ENCODE assay signal across 22 cellular contexts in the genomic region with DNA sequence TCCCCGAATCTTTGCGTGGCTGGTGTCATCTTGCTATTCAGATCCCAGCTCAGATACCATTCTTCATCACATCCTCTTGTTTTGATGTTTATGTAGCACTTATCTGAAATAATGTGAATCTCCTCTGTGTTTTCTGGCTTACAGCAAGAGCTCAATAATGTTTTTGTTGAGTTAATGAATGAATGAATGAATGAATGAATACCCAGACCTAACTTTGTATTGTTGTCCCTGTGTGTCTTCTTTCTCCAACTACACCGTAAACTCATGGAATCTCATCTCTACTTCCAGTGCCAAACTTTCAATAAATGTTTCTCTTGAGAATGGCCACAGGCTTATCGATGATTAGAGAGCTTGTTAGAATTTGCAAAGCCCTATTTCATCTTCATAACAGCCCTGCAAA.
"Had no signal": no experiment of that assay in that cellular context is flagged by ENCODE, and none has a peak within 500 bp of the region (broad histone marks: within the 10 kb centered on the region; RNA-seq: fewer than 3 reads in every experiment).

No MANE protein-coding gene starts in this region.

- FAIRE-seq: endothelial cell of umbilical vein, frontal cortex, islet of Langerhans, keratinocyte had no signal

- DNase-seq: dermis blood vessel endothelial cell; dorsolateral prefrontal cortex; effector CD4-positive, alpha-beta T cell; effector memory CD4-positive, alpha-beta T cell; foreskin keratinocyte; glutamatergic neuron; heart right ventricle; hippocampal formation; left cardiac atrium; left lung; left ventricle myocardium superior; lower lobe of right lung; mesenchymal stem cell; mucosa of descending colon; naive B cell; naive thymus-derived CD8-positive, alpha-beta T cell had no signal

- H3K4me1 ChIP-seq: foreskin keratinocyte, left lung, lower lobe of right lung had no signal

- H3K4me3 ChIP-seq: coronary artery, dorsolateral prefrontal cortex, esophagus muscularis mucosa, heart right ventricle, left lung, lower lobe of right lung, mucosa of descending colon had no signal

- H3K27me3 ChIP-seq: foreskin keratinocyte had no signal

- H3K27ac ChIP-seq: coronary artery, esophagus muscularis mucosa, foreskin keratinocyte, heart right ventricle, left lung, lower lobe of right lung had no signal

- ATAC-seq: heart right ventricle; left cardiac atrium; left lung; left ventricle myocardium superior; lower lobe of right lung; mucosa of descending colon; naive thymus-derived CD8-positive, alpha-beta T cell had no signal

- H3K9me3 ChIP-seq: esophagus muscularis mucosa, heart right ventricle, left lung, lower lobe of right lung, mucosa of descending colon had no signal

- H3K36me3 ChIP-seq: left lung, lower lobe of right lung had no signal
